In the genomic region with DNA sequence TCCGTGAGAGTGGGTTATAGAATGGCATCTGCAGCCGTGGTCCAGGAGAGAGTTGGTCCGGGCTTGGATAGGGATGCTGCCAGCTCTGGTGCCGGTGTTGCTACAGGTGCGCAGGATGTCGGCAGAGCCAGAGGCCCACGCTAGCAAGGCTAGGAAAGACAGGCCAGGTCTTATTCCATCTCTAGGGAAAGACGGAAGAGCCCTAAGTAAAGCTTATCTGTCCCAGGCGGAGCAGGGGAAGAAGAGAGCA, we compare ENCODE assay signal across 8 cellular contexts. TPM values are rescaled to one million over a fixed set of nuclear protein-coding genes. Genes with fewer than 3 reads are reported as not detected.
DNase-seq lines count a peak whose midpoint lies in the region; ATAC-seq and TF ChIP-seq lines count a peak whose summit lies in the region.

No MANE protein-coding gene starts in this region.

- no peaks in the 10 kb centered on the region for H3K36me3 Mint-ChIP-seq in glutamatergic neuron (ENCODE audit: unreplicated experiment)

- peak overlapping the region; percentile 75 for H3K27ac Mint-ChIP-seq in glutamatergic neuron (ENCODE audit: unreplicated experiment)

- intact Hi-C loops in spleen (cut with DNase I; ENCODE audit: low total_unique reads), result no loop called here

- peaks cover 44 to 87% (median 68%) of the 10 kb centered on the region in 6 donors for H3K4me1 ChIP-seq in spleen

- DNase-seq in AG04449 (ENCODE audit: low read depth, low spot score) (no peak), glutamatergic neuron (no peak), spleen (no peak), ecto neural progenitor cell (ENCODE audit: low spot score) (no peak), NCI-H1417 (lab: John Stamatoyannopoulos, UW) (no peak), CD1c-positive myeloid dendritic cell (ENCODE audit: extremely low spot score) (no peak)

- H3K27me3 ChIP-seq in spleen (replicated peaks in 1 of 7), result no peaks in the 10 kb centered on the region

- H3K4me1 Mint-ChIP-seq in glutamatergic neuron (ENCODE audit: low read depth, unreplicated experiment), result peaks cover 33% of the 10 kb centered on the region

- ATAC-seq in GM21515 (IDR thresholded peaks at IDR 0.05; ENCODE audit: unreplicated experiment), result peak; percentile 4
- no peak; the same call in 1 of the 3 replicates for ATAC-seq in SK-N-SH treated with all-trans-retinoic acid at 6 μM for 48 hours

- H3K9me3 Mint-ChIP-seq in glutamatergic neuron (ENCODE audit: unreplicated experiment), result peaks cover 12% of the 10 kb centered on the region

- H3K9me3 ChIP-seq in spleen, result no peaks in the 10 kb centered on the region

- peak overlapping the region; percentile 92 to 99 (median 97) for H3K27ac ChIP-seq in spleen

- TF ChIP-seq POLR2A in spleen (IDR thresholded peaks at IDR 0.05), result no peak

- peaks cover 19% of the 10 kb centered on the region for H3K27me3 Mint-ChIP-seq in glutamatergic neuron (ENCODE audit: unreplicated experiment)

- POLR2A ChIA-PET in AG04449 (lab: Yijun Ruan, JAX), result interaction anchor here (0.5 to 1.7 kb wide), 4 partner anchors 12 to 42 kb away, joined by 3 to 14 read pairs (median 8); a partner anchor contains a TSS

- H3K4me3 Mint-ChIP-seq in glutamatergic neuron (ENCODE audit: unreplicated experiment), result peak overlapping the region; percentile 95

- TF ChIP-seq CTCF in AG04449 (IDR thresholded peaks at IDR 0.05; ENCODE audit: insufficient read depth, low read length, missing control alignments) (no peak), glutamatergic neuron (IDR thresholded peaks at IDR 0.05; ENCODE audit: partially characterized antibody, unreplicated experiment) (no peak), spleen (IDR thresholded peaks at IDR 0.05 in 8 of 11, conservative IDR thresholded peaks at IDR 0.05 in 3 of 11) (no peak)

- peaks cover 3 to 36% (median 25%) of the 10 kb centered on the region in 6 donors for H3K36me3 ChIP-seq in spleen

- H3K4me3 ChIP-seq in AG04449 (ENCODE audit: low read depth, low read length) (peak overlapping the region; percentile 73), spleen (peak overlapping the region; percentile 72 to 98 (median 92))

- 7 to 13% (median 12%) methylated on average over 9 of the region's 9 CpGs for WGBS in spleen, 5 donors

- CTCF ChIA-PET in AG04449 (lab: Yijun Ruan, JAX), result interaction anchor here (1.1 to 3.3 kb wide), 5 partner anchors 27 to 175 kb away, joined by 3 to 16 read pairs (median 5); a partner anchor contains a TSS

TF ChIP-seq in SK-N-SH treated with all-trans-retinoic acid at 6 μM for 48 hours, 23 proteins besides CTCF, POLR2A, EP300 and RAD21:
- TF ChIP-seq OSR1 (CRISPR knock-in tag; IDR thresholded peaks at IDR 0.05) (no peak), SNAI2 (CRISPR knock-in tag; IDR thresholded peaks at IDR 0.05) (0 out of 2 replicates have a peak, but pooled peaks have one; percentile 28)

RNA-seq across cellular contexts. Expression of a gene that starts 0.5 kb away (rescaled TPM):
- total RNA-seq in glutamatergic neuron (ENCODE audit: unreplicated experiment) (35.7 TPM), spleen (100 to 1,000 TPM; 157 to 303 (median 247) TPM)
- polyA plus RNA-seq in spleen, result 100 to 1,000 TPM; 349 to 441 (median 364) TPM

RNA-seq across cellular contexts. Expression of a gene that starts 5.0 kb away (rescaled TPM):
- total RNA-seq in glutamatergic neuron (ENCODE audit: unreplicated experiment), result 0.66 TPM
- total RNA-seq in spleen, result 10 to 100 TPM in 2 of 7 donors, 1 to 10 TPM in 5; 3.7 to 12.9 (median 9.0) TPM
- 1 to 10 TPM; 4.6 to 9.6 (median 8.3) TPM for polyA plus RNA-seq in spleen

RNA-seq across cellular contexts. Expression of a gene that starts 5.9 kb away (rescaled TPM):
- 18.1 TPM for total RNA-seq in glutamatergic neuron (ENCODE audit: unreplicated experiment)
- total RNA-seq in spleen, result 10 to 100 TPM; 17.7 to 27.3 (median 19.9) TPM
- 10 to 100 TPM; 25.4 to 50.6 (median 48.5) TPM for polyA plus RNA-seq in spleen

RNA-seq across cellular contexts. Expression of a gene that starts 10.9 kb away (rescaled TPM):
- 58.9 TPM for total RNA-seq in glutamatergic neuron (ENCODE audit: unreplicated experiment)
- total RNA-seq in spleen, result 100 to 1,000 TPM in 5 of 7 donors, 10 to 100 TPM in 2; 80.0 to 295 (median 189) TPM
- 100 to 1,000 TPM; 337 to 509 (median 433) TPM for polyA plus RNA-seq in spleen

RNA-seq across cellular contexts. Expression of a gene that starts 11.8 kb away (rescaled TPM):
- 88.2 TPM for total RNA-seq in glutamatergic neuron (ENCODE audit: unreplicated experiment)
- 100 to 1,000 TPM in 3 of 7 donors, 10 to 100 TPM in 4; 61.9 to 113 (median 96.9) TPM for total RNA-seq in spleen
- polyA plus RNA-seq in spleen, result 100 to 1,000 TPM in 2 of 3 donors, 10 to 100 TPM in 1; 56.5 to 148 (median 122) TPM
